Comparison of ENCODE assay signal across 8 cellular contexts in the genomic region with DNA sequence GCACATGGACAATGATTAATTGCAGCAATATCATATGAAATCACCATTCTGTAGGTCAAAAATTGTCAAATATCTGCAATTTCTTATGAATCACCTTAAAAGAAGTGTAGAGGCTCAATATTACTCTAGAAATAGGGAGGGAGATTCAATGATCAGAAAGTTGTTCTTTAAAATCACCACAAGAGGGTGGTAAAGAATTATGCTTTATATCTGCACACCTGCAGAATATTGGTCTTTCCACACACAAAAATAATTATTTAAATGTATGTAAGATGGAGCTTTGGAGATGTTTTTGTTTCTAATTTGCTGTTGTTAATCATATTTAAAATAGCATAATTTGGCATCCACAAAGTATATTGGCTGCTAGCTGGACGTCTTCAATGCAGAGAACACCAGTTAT.
DNase-seq lines count a peak whose midpoint lies in the region; ATAC-seq, FAIRE-seq and TF ChIP-seq lines count a peak whose summit lies in the region.
"Not testable (repeated sequence)": the region's sequence is repeated elsewhere in the genome, so short reads cannot be mapped to it uniquely, and the experiment has no call there.

No MANE protein-coding gene starts in this region.

- H3K9ac ChIP-seq in liver (ENCODE audit: low read depth in 1 of 2, low read length in 2 of 2) = not testable (repeated sequence)

- FAIRE-seq in urothelium cell line (lab: Jason Lieb, UNC) = not testable (repeated sequence)

- H3K27ac ChIP-seq in VCaP; liver (ENCODE audit: low read depth in 1 of 2, low read length in 2 of 2): not testable (repeated sequence)

- H3K9me3 ChIP-seq in liver (ENCODE audit: control insufficient read depth in 4 of 4, low read length in 3 of 4) = not testable (repeated sequence)

- not testable (repeated sequence) for H3K4me3 ChIP-seq in Jurkat, Clone E6-1 (ENCODE audit: low read length); epithelial cell of proximal tubule (ENCODE audit: low read depth, low read length); liver (ENCODE audit: low read depth in 1 of 3, low read length in 3 of 3)

- peak; percentile 63 for ATAC-seq in GM21360 (IDR thresholded peaks at IDR 0.05; ENCODE audit: unreplicated experiment)

- H3K27me3 ChIP-seq in liver (ENCODE audit: control insufficient read depth in 4 of 4, insufficient read depth in 4 of 4, low read length in 3 of 4) = not testable (repeated sequence)

- 30% methylated on average over 1 of the region's 1 CpG for WGBS in liver

- DNase-seq in DMS53 (lab: John Stamatoyannopoulos, UW) (peak; percentile 22), NCI-H524 (lab: John Stamatoyannopoulos, UW) (peak; percentile 3 to 41), urothelium cell line (ENCODE audit: low spot score) (peak; percentile 7)
- peak; percentile 9 for DNase-seq in Jurkat, Clone E6-1 (ENCODE audit: low read depth, low spot score)
- not testable (repeated sequence) for DNase-seq in epithelial cell of proximal tubule (ENCODE audit: low read depth)

- TF ChIP-seq RAD21 in liver (IDR thresholded peaks at IDR 0.05) = peak; percentile 66 to 74

- not testable (repeated sequence) for H3K36me3 ChIP-seq in liver (ENCODE audit: control insufficient read depth in 4 of 4, insufficient read depth in 3 of 4, low read depth in 1 of 4, low read length in 3 of 4)

- TF ChIP-seq CTCF in VCaP (conservative IDR thresholded peaks at IDR 0.05) (peak; percentile 77), epithelial cell of proximal tubule (conservative IDR thresholded peaks at IDR 0.05; ENCODE audit: low read depth, low read length) (peak; percentile 34), liver (IDR thresholded peaks at IDR 0.05; ENCODE audit: low read depth, low read length, missing input control) (peak; percentile 23)

- not testable (repeated sequence) for H3K4me1 ChIP-seq in liver (ENCODE audit: control insufficient read depth in 4 of 4, insufficient read depth in 4 of 4, low read length in 3 of 4)

Comparison
In these comparisons a context has a peak if more than half of its experiments do, and no peak if none do; other contexts are left out.
1. CTCF ChIP-seq: peak in every context shown above with its lines; median percentile 77 in VCaP; 34 in epithelial cell of proximal tubule; 23 in liver.